Comparison of ENCODE assay signal across 2 cellular contexts in genomic region chr17:76150712-76151622, GRCh38.
TF ChIP-seq lines count a peak whose summit lies in the region.

No MANE protein-coding gene starts in this region.

TF ChIP-seq in liver, 16 proteins besides CTCF, POLR2A, EP300 and RAD21:
- TF ChIP-seq HNF4G (IDR thresholded peaks at IDR 0.05) (no peak), RXRA (IDR thresholded peaks at IDR 0.05) (peak in 1 of 2 donors; percentile 36), HNF4A (conservative IDR thresholded peaks at IDR 0.05) (peak; percentile 54 to 82), YY1 (IDR thresholded peaks at IDR 0.05) (no peak)
- TF ChIP-seq, protein P1, sequence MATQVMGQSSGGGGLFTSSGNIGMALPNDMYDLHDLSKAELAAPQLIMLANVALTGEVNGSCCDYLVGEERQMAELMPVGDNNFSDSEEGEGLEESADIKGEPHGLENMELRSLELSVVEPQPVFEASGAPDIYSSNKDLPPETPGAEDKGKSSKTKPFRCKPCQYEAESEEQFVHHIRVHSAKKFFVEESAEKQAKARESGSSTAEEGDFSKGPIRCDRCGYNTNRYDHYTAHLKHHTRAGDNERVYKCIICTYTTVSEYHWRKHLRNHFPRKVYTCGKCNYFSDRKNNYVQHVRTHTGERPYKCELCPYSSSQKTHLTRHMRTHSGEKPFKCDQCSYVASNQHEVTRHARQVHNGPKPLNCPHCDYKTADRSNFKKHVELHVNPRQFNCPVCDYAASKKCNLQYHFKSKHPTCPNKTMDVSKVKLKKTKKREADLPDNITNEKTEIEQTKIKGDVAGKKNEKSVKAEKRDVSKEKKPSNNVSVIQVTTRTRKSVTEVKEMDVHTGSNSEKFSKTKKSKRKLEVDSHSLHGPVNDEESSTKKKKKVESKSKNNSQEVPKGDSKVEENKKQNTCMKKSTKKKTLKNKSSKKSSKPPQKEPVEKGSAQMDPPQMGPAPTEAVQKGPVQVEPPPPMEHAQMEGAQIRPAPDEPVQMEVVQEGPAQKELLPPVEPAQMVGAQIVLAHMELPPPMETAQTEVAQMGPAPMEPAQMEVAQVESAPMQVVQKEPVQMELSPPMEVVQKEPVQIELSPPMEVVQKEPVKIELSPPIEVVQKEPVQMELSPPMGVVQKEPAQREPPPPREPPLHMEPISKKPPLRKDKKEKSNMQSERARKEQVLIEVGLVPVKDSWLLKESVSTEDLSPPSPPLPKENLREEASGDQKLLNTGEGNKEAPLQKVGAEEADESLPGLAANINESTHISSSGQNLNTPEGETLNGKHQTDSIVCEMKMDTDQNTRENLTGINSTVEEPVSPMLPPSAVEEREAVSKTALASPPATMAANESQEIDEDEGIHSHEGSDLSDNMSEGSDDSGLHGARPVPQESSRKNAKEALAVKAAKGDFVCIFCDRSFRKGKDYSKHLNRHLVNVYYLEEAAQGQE (IDR thresholded peaks at IDR 0.05), result peak; percentile 12

TF ChIP-seq in HepG2, 621 proteins besides CTCF, POLR2A, EP300 and RAD21:
- TF ChIP-seq ZNF572 (CRISPR knock-in tag; IDR thresholded peaks at IDR 0.05) (no peak), PTBP1 (IDR thresholded peaks at IDR 0.05; ENCODE audit: low read depth, low read length, poor library complexity, severe bottlenecking) (no peak), ZBTB7B (CRISPR knock-in tag; IDR thresholded peaks at IDR 0.05) (no peak), SNAPC2 (CRISPR knock-in tag; IDR thresholded peaks at IDR 0.05) (no peak), ZNF251 (CRISPR knock-in tag; IDR thresholded peaks at IDR 0.05) (no peak), FOSL2 (CRISPR knock-in tag; IDR thresholded peaks at IDR 0.05) (no peak), ZNF414 (CRISPR knock-in tag; IDR thresholded peaks at IDR 0.05) (no peak), TAF15 (IDR thresholded peaks at IDR 0.05; ENCODE audit: low read depth, low read length, poor library complexity, severe bottlenecking) (no peak), ZNF607 (CRISPR knock-in tag; IDR thresholded peaks at IDR 0.05; ENCODE audit: borderline replicate concordance) (no peak), ATF7 (IDR thresholded peaks at IDR 0.05) (no peak), ATF7 (CRISPR knock-in tag; IDR thresholded peaks at IDR 0.05) (no peak), KDM5B (CRISPR knock-in tag; IDR thresholded peaks at IDR 0.05; ENCODE audit: borderline replicate concordance) (no peak), MLLT10 (CRISPR knock-in tag; IDR thresholded peaks at IDR 0.05) (no peak), ZNF20 (CRISPR knock-in tag; IDR thresholded peaks at IDR 0.05) (no peak)
